1 cellular context compared by ENCODE assay signal in the genomic region with DNA sequence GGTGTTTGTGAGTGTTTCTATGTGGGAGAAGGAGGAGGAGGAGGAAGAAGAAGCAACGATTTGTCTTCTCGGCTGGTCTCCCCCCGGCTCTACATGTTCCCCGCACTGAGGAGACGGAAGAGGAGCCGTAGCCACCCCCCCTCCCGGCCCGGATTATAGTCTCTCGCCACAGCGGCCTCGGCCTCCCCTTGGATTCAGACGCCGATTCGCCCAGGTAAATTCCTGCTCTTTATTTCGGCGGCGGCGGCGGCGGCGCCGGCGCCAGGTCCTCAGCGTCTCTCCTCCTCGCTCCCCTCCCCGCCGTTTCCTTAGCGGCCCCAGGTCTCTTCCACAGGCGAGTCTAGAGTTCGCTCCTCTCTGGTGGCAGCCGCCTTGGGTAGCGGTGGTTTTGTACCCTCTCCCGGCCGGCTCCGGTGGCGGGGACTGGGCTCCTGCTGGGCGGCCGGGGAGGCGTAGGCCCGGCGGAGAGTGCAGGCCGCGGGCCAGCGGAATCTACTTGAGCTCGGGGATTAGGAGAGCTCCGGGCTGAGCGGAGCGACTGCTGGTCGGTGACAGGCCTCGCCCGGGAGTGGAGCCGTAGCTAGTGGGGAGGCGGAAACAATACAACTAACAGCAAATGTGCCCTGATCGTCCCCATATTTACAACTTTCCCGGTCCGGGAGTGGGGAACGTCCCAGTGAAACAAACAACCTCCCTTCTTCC.
TF ChIP-seq lines count a peak whose summit lies in the region.

No MANE protein-coding gene starts in this region.

TF ChIP-seq in K562, 482 proteins besides CTCF, POLR2A, EP300 and RAD21 (continued from another document and continues in another):
- TF ChIP-seq ZNF639 (CRISPR knock-in tag; conservative IDR thresholded peaks at IDR 0.05 in 1 of 2, IDR thresholded peaks at IDR 0.05 in 1 of 2) (peak in 1 of 2 experiments; percentile 77; a peak in 1 of 4 replicates), ZNF316 (IDR thresholded peaks at IDR 0.05) (no peak), POLR2B (IDR thresholded peaks at IDR 0.05; ENCODE audit: low read depth, partially characterized antibody) (no peak), FOXM1 (IDR thresholded peaks at IDR 0.05; ENCODE audit: low read depth) (no peak), FOXM1 (CRISPR knock-in tag; IDR thresholded peaks at IDR 0.05; ENCODE audit: low read depth) (no peak), POLR2G (IDR thresholded peaks at IDR 0.05; ENCODE audit: low read depth, low read length) (peak; percentile 22), POLR3A (IDR thresholded peaks at IDR 0.05; ENCODE audit: borderline replicate concordance, extremely low read depth, insufficient read depth, insufficient read length) (no peak), IRF2 (CRISPR knock-in tag; IDR thresholded peaks at IDR 0.05) (no peak), PCBP1 (IDR thresholded peaks at IDR 0.05; ENCODE audit: low read depth, low read length, poor library complexity, severe bottlenecking) (peak; percentile 48), BACH1 (tag; IDR thresholded peaks at IDR 0.05) (no peak), HNRNPLL (IDR thresholded peaks at IDR 0.05; ENCODE audit: low read depth, low read length, poor library complexity, severe bottlenecking) (peak; percentile 20), BRF1 (IDR thresholded peaks at IDR 0.05; ENCODE audit: borderline replicate concordance, extremely low read depth, insufficient read length) (no peak), KLF6 (CRISPR knock-in tag; IDR thresholded peaks at IDR 0.05; ENCODE audit: borderline replicate concordance) (no peak), MTA3 (IDR thresholded peaks at IDR 0.05; ENCODE audit: borderline replicate concordance) (no peak), HDAC8 (tag; IDR thresholded peaks at IDR 0.05) (no peak), RBFOX2 (IDR thresholded peaks at IDR 0.05; ENCODE audit: low read depth, low read length) (peak; percentile 66), ZNF696 (CRISPR knock-in tag; conservative IDR thresholded peaks at IDR 0.05) (no peak), ZNF780A (CRISPR knock-in tag; IDR thresholded peaks at IDR 0.05) (no peak), MIER1 (IDR thresholded peaks at IDR 0.05; ENCODE audit: low read depth) (no peak), FUS (optimal IDR thresholded peaks at IDR 0.05; ENCODE audit: low read depth, low read length) (no peak), MAZ (CRISPR knock-in tag; conservative IDR thresholded peaks at IDR 0.05 in 1 of 2, IDR thresholded peaks at IDR 0.05 in 1 of 2) (peak; percentile 66 to 73), ZNF511 (CRISPR knock-in tag; IDR thresholded peaks at IDR 0.05) (peak; percentile 75), MED1 (CRISPR knock-in tag; IDR thresholded peaks at IDR 0.05; ENCODE audit: borderline replicate concordance) (no peak), SMAD4 (CRISPR knock-in tag; conservative IDR thresholded peaks at IDR 0.05) (peak; percentile 72; the same call in 1 of the 2 replicates), HMG20A (CRISPR knock-in tag; conservative IDR thresholded peaks at IDR 0.05) (no peak), ZNF347 (CRISPR knock-in tag; IDR thresholded peaks at IDR 0.05; ENCODE audit: low read depth) (no peak), LEF1 (IDR thresholded peaks at IDR 0.05) (no peak), TCF7 (IDR thresholded peaks at IDR 0.05; ENCODE audit: borderline replicate concordance) (no peak; the same call in 1 of the 2 replicates), THRAP3 (IDR thresholded peaks at IDR 0.05; ENCODE audit: borderline replicate concordance) (no peak), DMBX1 (CRISPR knock-in tag; IDR thresholded peaks at IDR 0.05; ENCODE audit: borderline replicate concordance) (no peak; the same call in 1 of the 2 replicates), ZBED1 (IDR thresholded peaks at IDR 0.05) (no peak), MAX (CRISPR knock-in tag; IDR thresholded peaks at IDR 0.05) (no peak), ZNF717 (CRISPR knock-in tag; IDR thresholded peaks at IDR 0.05) (no peak), POLR3G (IDR thresholded peaks at IDR 0.05; ENCODE audit: extremely low read depth, insufficient read length, insufficient replicate concordance) (no peak), ARID4B (CRISPR knock-in tag; IDR thresholded peaks at IDR 0.05) (peak; percentile 69; the same call in 1 of the 2 replicates)
- TF ChIP-seq, protein P1, sequence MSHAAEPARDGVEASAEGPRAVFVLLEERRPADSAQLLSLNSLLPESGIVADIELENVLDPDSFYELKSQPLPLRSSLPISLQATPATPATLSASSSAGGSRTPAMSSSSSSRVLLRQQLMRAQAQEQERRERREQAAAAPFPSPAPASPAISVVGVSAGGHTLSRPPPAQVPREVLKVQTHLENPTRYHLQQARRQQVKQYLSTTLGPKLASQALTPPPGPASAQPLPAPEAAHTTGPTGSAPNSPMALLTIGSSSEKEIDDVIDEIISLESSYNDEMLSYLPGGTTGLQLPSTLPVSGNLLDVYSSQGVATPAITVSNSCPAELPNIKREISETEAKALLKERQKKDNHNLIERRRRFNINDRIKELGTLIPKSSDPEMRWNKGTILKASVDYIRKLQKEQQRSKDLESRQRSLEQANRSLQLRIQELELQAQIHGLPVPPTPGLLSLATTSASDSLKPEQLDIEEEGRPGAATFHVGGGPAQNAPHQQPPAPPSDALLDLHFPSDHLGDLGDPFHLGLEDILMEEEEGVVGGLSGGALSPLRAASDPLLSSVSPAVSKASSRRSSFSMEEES (CRISPR knock-in tag; IDR thresholded peaks at IDR 0.05): no peak
- TF ChIP-seq, protein P2, sequence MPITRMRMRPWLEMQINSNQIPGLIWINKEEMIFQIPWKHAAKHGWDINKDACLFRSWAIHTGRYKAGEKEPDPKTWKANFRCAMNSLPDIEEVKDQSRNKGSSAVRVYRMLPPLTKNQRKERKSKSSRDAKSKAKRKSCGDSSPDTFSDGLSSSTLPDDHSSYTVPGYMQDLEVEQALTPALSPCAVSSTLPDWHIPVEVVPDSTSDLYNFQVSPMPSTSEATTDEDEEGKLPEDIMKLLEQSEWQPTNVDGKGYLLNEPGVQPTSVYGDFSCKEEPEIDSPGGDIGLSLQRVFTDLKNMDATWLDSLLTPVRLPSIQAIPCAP (CRISPR knock-in tag; IDR thresholded peaks at IDR 0.05; ENCODE audit: borderline replicate concordance): no peak
- TF ChIP-seq, protein P3, sequence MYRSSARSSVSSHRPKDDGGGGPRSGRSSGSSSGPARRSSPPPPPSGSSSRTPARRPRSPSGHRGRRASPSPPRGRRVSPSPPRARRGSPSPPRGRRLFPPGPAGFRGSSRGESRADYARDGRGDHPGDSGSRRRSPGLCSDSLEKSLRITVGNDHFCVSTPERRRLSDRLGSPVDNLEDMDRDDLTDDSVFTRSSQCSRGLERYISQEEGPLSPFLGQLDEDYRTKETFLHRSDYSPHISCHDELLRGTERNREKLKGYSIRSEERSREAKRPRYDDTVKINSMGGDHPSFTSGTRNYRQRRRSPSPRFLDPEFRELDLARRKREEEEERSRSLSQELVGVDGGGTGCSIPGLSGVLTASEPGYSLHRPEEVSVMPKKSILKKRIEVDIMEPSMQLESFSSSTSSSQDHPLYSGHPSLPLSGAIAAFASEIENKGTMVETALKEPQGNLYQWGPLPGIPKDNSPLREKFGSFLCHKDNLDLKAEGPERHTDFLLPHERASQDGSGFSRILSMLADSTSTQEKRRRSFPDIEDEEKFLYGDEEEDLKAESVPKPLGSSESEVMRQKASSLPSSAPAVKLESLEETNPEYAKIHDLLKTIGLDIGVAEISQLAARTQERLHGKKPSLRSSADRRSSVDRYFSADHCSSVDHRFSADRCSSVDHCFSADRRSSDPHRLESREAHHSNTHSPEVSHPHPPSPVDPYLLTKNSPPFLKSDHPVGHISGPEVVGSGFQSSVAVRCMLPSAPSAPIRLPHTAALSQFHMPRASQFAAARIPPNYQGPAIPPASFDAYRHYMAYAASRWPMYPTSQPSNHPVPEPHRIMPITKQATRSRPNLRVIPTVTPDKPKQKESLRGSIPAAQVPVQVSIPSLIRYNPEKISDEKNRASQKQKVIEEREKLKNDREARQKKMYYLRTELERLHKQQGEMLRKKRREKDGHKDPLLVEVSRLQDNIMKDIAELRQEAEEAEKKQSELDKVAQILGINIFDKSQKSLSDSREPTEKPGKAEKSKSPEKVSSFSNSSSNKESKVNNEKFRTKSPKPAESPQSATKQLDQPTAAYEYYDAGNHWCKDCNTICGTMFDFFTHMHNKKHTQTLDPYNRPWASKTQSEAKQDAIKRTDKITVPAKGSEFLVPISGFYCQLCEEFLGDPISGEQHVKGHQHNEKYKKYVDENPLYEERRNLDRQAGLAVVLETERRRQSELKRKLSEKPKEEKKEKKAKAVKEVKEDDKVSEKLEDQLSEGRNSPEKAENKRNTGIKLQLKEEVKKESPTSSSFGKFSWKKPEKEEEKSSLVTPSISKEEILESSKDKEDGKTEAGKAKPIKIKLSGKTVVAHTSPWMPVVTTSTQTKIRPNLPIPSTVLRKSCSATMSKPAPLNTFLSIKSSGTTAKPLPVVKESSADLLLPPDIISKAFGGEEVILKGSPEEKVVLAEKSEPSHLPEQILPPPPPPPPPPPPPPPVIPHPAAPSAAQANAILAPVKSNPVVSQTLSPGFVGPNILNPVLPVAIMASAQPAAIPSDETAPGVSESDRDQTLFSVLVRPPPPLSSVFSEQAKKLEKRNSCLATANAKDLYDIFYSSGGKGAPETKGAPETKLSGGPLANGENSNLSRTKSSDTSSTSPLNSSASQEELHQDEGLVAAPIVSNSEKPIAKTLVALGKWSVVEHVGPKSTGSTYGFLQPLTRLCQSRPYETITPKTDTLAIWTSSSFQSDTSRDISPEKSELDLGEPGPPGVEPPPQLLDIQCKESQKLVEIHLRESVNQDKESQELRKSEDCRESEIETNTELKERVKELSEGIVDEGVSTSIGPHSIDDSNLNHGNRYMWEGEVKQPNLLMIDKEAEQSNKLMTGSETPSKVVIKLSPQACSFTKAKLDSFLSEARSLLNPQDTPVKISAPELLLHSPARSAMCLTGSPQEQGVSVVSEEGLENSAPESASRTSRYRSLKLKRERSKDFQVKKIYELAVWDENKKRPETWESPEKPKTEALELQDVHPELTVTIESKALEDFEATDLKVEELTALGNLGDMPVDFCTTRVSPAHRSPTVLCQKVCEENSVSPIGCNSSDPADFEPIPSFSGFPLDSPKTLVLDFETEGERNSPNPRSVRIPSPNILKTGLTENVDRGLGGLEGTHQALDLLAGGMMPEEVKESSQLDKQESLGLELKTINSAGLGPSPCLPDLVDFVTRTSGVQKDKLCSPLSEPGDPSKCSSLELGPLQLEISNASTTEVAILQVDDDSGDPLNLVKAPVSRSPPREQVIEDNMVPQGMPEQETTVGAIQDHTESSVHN (IDR thresholded peaks at IDR 0.05; ENCODE audit: borderline replicate concordance in 1 of 2, low read depth in 1 of 2): no peak
- TF ChIP-seq, protein P4, sequence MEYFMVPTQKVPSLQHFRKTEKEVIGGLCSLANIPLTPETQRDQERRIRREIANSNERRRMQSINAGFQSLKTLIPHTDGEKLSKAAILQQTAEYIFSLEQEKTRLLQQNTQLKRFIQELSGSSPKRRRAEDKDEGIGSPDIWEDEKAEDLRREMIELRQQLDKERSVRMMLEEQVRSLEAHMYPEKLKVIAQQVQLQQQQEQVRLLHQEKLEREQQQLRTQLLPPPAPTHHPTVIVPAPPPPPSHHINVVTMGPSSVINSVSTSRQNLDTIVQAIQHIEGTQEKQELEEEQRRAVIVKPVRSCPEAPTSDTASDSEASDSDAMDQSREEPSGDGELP (CRISPR knock-in tag; IDR thresholded peaks at IDR 0.05; ENCODE audit: borderline replicate concordance): peak; percentile 51; the same call in 1 of the 2 replicates
- TF ChIP-seq, protein P5, sequence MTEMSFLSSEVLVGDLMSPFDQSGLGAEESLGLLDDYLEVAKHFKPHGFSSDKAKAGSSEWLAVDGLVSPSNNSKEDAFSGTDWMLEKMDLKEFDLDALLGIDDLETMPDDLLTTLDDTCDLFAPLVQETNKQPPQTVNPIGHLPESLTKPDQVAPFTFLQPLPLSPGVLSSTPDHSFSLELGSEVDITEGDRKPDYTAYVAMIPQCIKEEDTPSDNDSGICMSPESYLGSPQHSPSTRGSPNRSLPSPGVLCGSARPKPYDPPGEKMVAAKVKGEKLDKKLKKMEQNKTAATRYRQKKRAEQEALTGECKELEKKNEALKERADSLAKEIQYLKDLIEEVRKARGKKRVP (CRISPR knock-in tag; IDR thresholded peaks at IDR 0.05): no peak
